9 cellular contexts compared by ENCODE assay signal in genomic region chr9:130461731-130462130, GRCh38. TPM values are rescaled to one million over a fixed set of nuclear protein-coding genes. Genes with fewer than 3 reads are reported as not detected.
"Had no signal": no experiment of that assay in that cellular context is flagged by ENCODE, and none has a peak within 500 bp of the region (broad histone marks: within the 10 kb centered on the region; RNA-seq: fewer than 3 reads in every experiment).

No MANE protein-coding gene starts in this region.

- H3K27me3 ChIP-seq: foreskin keratinocyte, testis had no signal

- H3K4me3 ChIP-seq: coronary artery, left ventricle myocardium inferior, lower lobe of right lung, psoas muscle, testis, tibial nerve had no signal

- H3K4me1 ChIP-seq: foreskin keratinocyte, lower lobe of right lung, psoas muscle, testis, tibial nerve had no signal

- H3K9me3 ChIP-seq: left ventricle myocardium inferior, lower lobe of right lung, psoas muscle, testis, tibial nerve had no signal

- FAIRE-seq: keratinocyte had no signal

- DNase-seq: foreskin keratinocyte had no signal

- H3K27ac ChIP-seq: coronary artery, foreskin keratinocyte, left ventricle myocardium inferior, lower lobe of right lung, psoas muscle, testis, tibial nerve had no signal

RNA-seq across cellular contexts. Expression of gene ASS1, which starts 17.0 kb away (rescaled TPM):
- polyA plus RNA-seq: immature natural killer cell had no signal
